24 cellular contexts compared by ENCODE assay signal in genomic region chr10:125419831-125420230, GRCh38.
"Had no signal": no experiment of that assay in that cellular context is flagged by ENCODE, and none has a peak within 500 bp of the region (broad histone marks: within the 10 kb centered on the region; RNA-seq: fewer than 3 reads in every experiment).

No MANE protein-coding gene starts in this region.

- H3K27ac ChIP-seq: colonic mucosa, coronary artery, dorsolateral prefrontal cortex, epithelial cell of prostate, esophagus squamous epithelium, foreskin keratinocyte, gastrocnemius medialis, gastroesophageal sphincter, heart left ventricle, heart right ventricle had no signal

- H3K36me3 ChIP-seq: colonic mucosa, esophagus squamous epithelium, gastrocnemius medialis, gastroesophageal sphincter, heart left ventricle, heart right ventricle had no signal

- ATAC-seq: effector memory CD8-positive, alpha-beta T cell; esophagus mucosa; foreskin keratinocyte; gastrocnemius medialis; gastroesophageal sphincter; heart right ventricle had no signal

- H3K4me3 Mint-ChIP-seq: dendritic cell treated with granulocyte-macrophage colony-stimulating factor and Interleukin-4, amounts not matched to agents 40 ng/mL and 50 ng/mL, for 4 days; effector memory CD8-positive, alpha-beta T cell; endodermal cell had no signal

- H3K4me1 Mint-ChIP-seq: endodermal cell had no signal

- H3K4me1 ChIP-seq: colonic mucosa, foreskin keratinocyte, gastrocnemius medialis, heart left ventricle, heart right ventricle had no signal

- H3K27ac Mint-ChIP-seq: dendritic cell treated with granulocyte-macrophage colony-stimulating factor and Interleukin-4, amounts not matched to agents 40 ng/mL and 50 ng/mL, for 4 days; effector memory CD8-positive, alpha-beta T cell; endodermal cell had no signal

- H3K27me3 Mint-ChIP-seq: dendritic cell treated with granulocyte-macrophage colony-stimulating factor and Interleukin-4, amounts not matched to agents 40 ng/mL and 50 ng/mL, for 4 days had no signal

- H3K4me3 ChIP-seq: colonic mucosa, coronary artery, dorsolateral prefrontal cortex, esophagus squamous epithelium, gastrocnemius medialis, gastroesophageal sphincter, heart left ventricle, heart right ventricle had no signal

- H3K27me3 ChIP-seq: colonic mucosa, foreskin keratinocyte, gastrocnemius medialis, gastroesophageal sphincter had no signal

- H3K9me3 ChIP-seq: colonic mucosa, esophagus squamous epithelium, gastrocnemius medialis had no signal

- DNase-seq: colonic mucosa; cortex of kidney; dermis blood vessel endothelial cell; dorsolateral prefrontal cortex; effector CD4-positive, alpha-beta T cell; effector CD8-positive, alpha-beta T cell; effector memory CD4-positive, alpha-beta T cell; effector memory CD8-positive, alpha-beta T cell; endodermal cell; erythroblast; esophagus squamous epithelium; foreskin fibroblast; foreskin keratinocyte; foreskin melanocyte; gastrocnemius medialis; glutamatergic neuron; head of caudate nucleus; heart left ventricle; heart right ventricle had no signal

- H3K9me3 Mint-ChIP-seq: dendritic cell treated with granulocyte-macrophage colony-stimulating factor and Interleukin-4, amounts not matched to agents 40 ng/mL and 50 ng/mL, for 4 days; effector memory CD8-positive, alpha-beta T cell had no signal
